ENCODE assay signal across 13 cellular contexts in genomic region chr2:203659650-203660049, GRCh38. TPM values are rescaled to one million over a fixed set of nuclear protein-coding genes. Genes with fewer than 3 reads are reported as not detected.
DNase-seq lines count a peak whose midpoint lies in the region; ATAC-seq and TF ChIP-seq lines count a peak whose summit lies in the region.
"Had no signal": no experiment of that assay in that cellular context is flagged by ENCODE, and none has a peak within 500 bp of the region (broad histone marks: within the 10 kb centered on the region; RNA-seq: fewer than 3 reads in every experiment).

No MANE protein-coding gene starts in this region.

- H3K9me3 ChIP-seq in SU-DHL-6 (ENCODE audit: insufficient read depth, low read length) (no peaks in the 10 kb centered on the region), mammary epithelial cell (replicated peaks; ENCODE audit: insufficient read depth, low read length) (no peaks in the 10 kb centered on the region)

- no peak overlapping the region for H2AFZ ChIP-seq in SU-DHL-6 (ENCODE audit: low read depth, low read length, severe bottlenecking)
- H2AFZ ChIP-seq in mammary epithelial cell (ENCODE audit: low read depth, low read length), result no peak overlapping the region

- BruUV-seq in mammary epithelial cell (replicated peaks; lab: Mats Ljungman, UMichigan), result no TSS peak

- H3F3A ChIP-seq in SU-DHL-6 (ENCODE audit: insufficient read depth), result peaks cover 5% of the 10 kb centered on the region; the same call in 1 of the 2 replicates

- TF ChIP-seq CTCF in GM12864 (IDR thresholded peaks at IDR 0.05; ENCODE audit: low read depth, low read length, missing control alignments), result no peak
- no peak for TF ChIP-seq CTCF in SU-DHL-6 (IDR thresholded peaks at IDR 0.05; ENCODE audit: insufficient read depth, low read length, poor library complexity, severe bottlenecking)
- TF ChIP-seq CTCF in mammary epithelial cell (conservative IDR thresholded peaks at IDR 0.05 in 1 of 2, IDR thresholded peaks at IDR 0.05 in 1 of 2; ENCODE audit: extremely low read depth in 1 of 2, insufficient read depth in 1 of 2, low read depth in 1 of 2, low read length in 2 of 2), result no peak

- ATAC-seq in GM21360 (IDR thresholded peaks at IDR 0.05; ENCODE audit: unreplicated experiment) (peak; percentile 79), HG03159 (IDR thresholded peaks at IDR 0.05; ENCODE audit: unreplicated experiment) (peak; percentile 61), GM21528 (IDR thresholded peaks at IDR 0.05; ENCODE audit: low FRiP score, unreplicated experiment) (no peak), GM19397 (IDR thresholded peaks at IDR 0.05; ENCODE audit: unreplicated experiment) (no peak)

- no peaks in the 10 kb centered on the region for H3K9me2 ChIP-seq in SU-DHL-6 (replicated peaks; ENCODE audit: insufficient read depth, low read length)

- H3K27ac ChIP-seq in SU-DHL-6 (ENCODE audit: low read depth, low read length), result no peak overlapping the region
- no peak overlapping the region for H3K27ac ChIP-seq in mammary epithelial cell (ENCODE audit: insufficient read depth, low read depth, low read length)
- H3K27ac ChIP-seq: C4-2B, HL-60 had no signal

- H3K27me3 ChIP-seq in SU-DHL-6 (ENCODE audit: low read length) (no peaks in the 10 kb centered on the region), mammary epithelial cell (ENCODE audit: insufficient read depth, low read length) (no peaks in the 10 kb centered on the region)

- in situ Hi-C loops in mammary epithelial cell (cut with MboI; ENCODE audit: low sequenced_read_pairs in 2 of 2), result loop anchor here (25.0 kb wide), 2 partner anchors 172 to 422 kb away; partner anchors contain the start of gene CYP20A1 (in 1 of the 2)

- DNase-seq in GM12864 (ENCODE audit: low read depth), result peak; percentile 51
- no peak for DNase-seq in mammary epithelial cell
- no peak for DNase-seq in NCI-H82 (lab: John Stamatoyannopoulos, UW)
- DNase-seq: NCI-H2029 had no signal

- 83% methylated on average over 2 of the region's 2 CpGs for WGBS in mammary epithelial cell (ENCODE audit: low coverage, missing lambda C conversion rate)

- H4K20me1 ChIP-seq in SU-DHL-6 (ENCODE audit: low read depth, low read length), result no peaks in the 10 kb centered on the region
- H4K20me1 ChIP-seq in mammary epithelial cell (ENCODE audit: insufficient read depth, low read length), result no peaks in the 10 kb centered on the region

- H3K4me3 ChIP-seq in GM12864 (ENCODE audit: low read depth, low read length) (no peak overlapping the region), SU-DHL-6 (ENCODE audit: insufficient read depth, low read length, poor library complexity, severe bottlenecking) (no peak overlapping the region), mammary epithelial cell (replicated peaks in 1 of 3; ENCODE audit: insufficient read depth in 1 of 3, low read depth in 2 of 3, low read length in 3 of 3) (no peak overlapping the region)
- H3K4me3 ChIP-seq: lung had no signal

- peak overlapping the region; percentile 27 for H3K4me2 ChIP-seq in SU-DHL-6 (ENCODE audit: low read depth, low read length, poor library complexity, severe bottlenecking)
- H3K4me2 ChIP-seq in mammary epithelial cell (ENCODE audit: insufficient read depth, low read depth, low read length), result no peak overlapping the region

- H3K9ac ChIP-seq in SU-DHL-6 (ENCODE audit: low read length) (no peak overlapping the region), mammary epithelial cell (ENCODE audit: insufficient read depth, low read length) (no peak overlapping the region)

- intact Hi-C loops in mammary epithelial cell (cut with micrococcal nuclease), result no loop called here

- dilution Hi-C loops in mammary epithelial cell (cut with HindIII; ENCODE audit: low sequenced_read_pairs), result no loop called here

- H3K36me3 ChIP-seq in SU-DHL-6 (ENCODE audit: low read length), result no peaks in the 10 kb centered on the region
- H3K36me3 ChIP-seq in mammary epithelial cell (ENCODE audit: insufficient read depth, low read length), result no peaks in the 10 kb centered on the region

- H3K79me2 ChIP-seq in SU-DHL-6 (ENCODE audit: insufficient read depth, low read length), result no peaks in the 10 kb centered on the region
- H3K79me2 ChIP-seq in mammary epithelial cell (ENCODE audit: insufficient read depth, low read length), result no peaks in the 10 kb centered on the region

- CTCF ChIA-PET in mammary epithelial cell (lab: Charles Lee; ENCODE audit: low non-redundant PET), result no interaction called here

- H3K4me1 ChIP-seq in mammary epithelial cell (ENCODE audit: insufficient read depth, low read length), result peaks cover 32% of the 10 kb centered on the region

RNA-seq across cellular contexts. Expression of gene CD28, which starts 46.8 kb away (rescaled TPM):
- total RNA-seq in mammary epithelial cell, result not detected
- not detected for polyA plus RNA-seq in mammary epithelial cell
- polyA minus RNA-seq in mammary epithelial cell, result not detected
- total RNA-seq: SK-MEL-5 had no signal

Comparison
In these comparisons a context has a peak if more than half of its experiments do, and no peak if none do; other contexts are left out.
1. ATAC-seq: peak in GM21360 (single experiment) and HG03159 (single experiment); none in GM21528 (single experiment) and GM19397 (single experiment).